In the genomic region with DNA sequence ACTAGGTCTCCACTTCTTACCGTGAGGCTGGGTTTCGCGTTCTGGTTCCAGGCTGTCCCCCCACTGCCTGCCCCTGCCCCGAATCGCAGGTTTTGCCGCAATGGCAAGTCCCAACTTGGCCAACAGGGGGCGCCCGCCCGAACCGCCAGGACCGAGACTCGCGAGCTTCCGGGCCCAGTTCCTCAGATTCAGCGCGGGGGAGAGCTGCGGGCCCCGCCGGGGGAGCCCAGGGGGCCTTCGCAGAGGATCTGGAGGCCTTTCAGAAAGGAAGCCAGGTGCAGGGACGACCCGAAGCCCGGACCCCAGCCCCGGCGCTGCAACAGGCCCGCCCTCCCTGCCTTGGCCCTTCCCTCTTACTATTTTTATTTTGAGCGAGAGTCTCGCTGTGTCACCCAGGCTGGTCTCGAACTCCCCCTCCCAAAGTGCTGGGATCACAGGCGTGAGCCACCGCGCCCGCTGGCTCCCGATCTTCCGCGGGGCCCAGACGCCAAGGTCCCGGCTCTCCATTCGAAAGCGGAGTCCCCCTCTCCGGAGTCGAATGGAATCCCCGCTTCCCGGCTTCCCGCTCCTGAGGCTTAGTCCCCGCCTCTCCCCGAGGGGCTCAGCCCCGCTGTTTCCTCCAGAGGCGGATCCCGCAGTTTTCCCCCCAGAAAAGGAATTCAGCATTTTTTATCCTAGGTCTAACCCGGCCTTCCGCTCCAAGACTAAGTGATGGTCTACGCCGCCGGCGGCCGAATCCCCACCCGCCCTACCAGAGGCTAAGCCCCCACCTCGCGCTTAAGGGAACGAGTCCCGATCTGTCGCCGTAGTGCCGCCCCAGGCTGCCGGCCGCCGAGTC, we compare ENCODE assay signal across 8 cellular contexts. TPM values are rescaled to one million over a fixed set of nuclear protein-coding genes. Genes with fewer than 3 reads are reported as not detected.
DNase-seq lines count a peak whose midpoint lies in the region; ATAC-seq, FAIRE-seq and TF ChIP-seq lines count a peak whose summit lies in the region.

No MANE protein-coding gene starts in this region.

- H3K9me2 ChIP-seq in HCT116 (ENCODE audit: insufficient read depth) = no peaks in the 10 kb centered on the region

- DNase-seq in HCT116 (ENCODE audit: low read depth, low spot score) (peak; percentile 52), NCI-H146 (lab: John Stamatoyannopoulos, UW) (peak; percentile 82), T-helper 9 cell (peak; percentile 93), astrocyte (ENCODE audit: low read depth) (peak; percentile 36), hippocampal formation (lab: John Stamatoyannopoulos, UW) (peak; percentile 64 to 79), retinal pigment epithelial cell (ENCODE audit: low read depth) (no peak)

- peak overlapping the region; percentile 89 for H3K4me3 Mint-ChIP-seq in astrocyte (ENCODE audit: unreplicated experiment)

- H3K27ac Mint-ChIP-seq in astrocyte (ENCODE audit: unreplicated experiment) = peak overlapping the region; percentile 87

- RAD21 ChIA-PET in HCT116 (lab: Charles Lee; ENCODE audit: low non-redundant PET in 1 of 2, low total read pairs in 2 of 2, uncharacterized antibody in 2 of 2, unreplicated experiment in 2 of 2) = no interaction called here

- H3K27ac ChIP-seq in HCT116 (ENCODE audit: low read depth, low read length) (peak overlapping the region; percentile 52), astrocyte (ENCODE audit: low read depth, low read length) (peak overlapping the region; percentile 73)

- no peaks in the 10 kb centered on the region for H3K9me3 Mint-ChIP-seq in astrocyte (ENCODE audit: unreplicated experiment)

- H3K79me2 ChIP-seq in HCT116 (ENCODE audit: insufficient read depth, low read length) (no peaks in the 10 kb centered on the region), astrocyte (ENCODE audit: insufficient read depth, low read length) (no peaks in the 10 kb centered on the region)

- CTCF ChIA-PET in HCT116 (lab: Charles Lee) = interaction anchor here (0.6 to 3.7 kb wide), 10 partner anchors 7 to 122 kb away, joined by 3 to 28 read pairs (median 5); a partner anchor contains a TSS

- H3K27me3 ChIP-seq in HCT116 (ENCODE audit: insufficient read depth, low read length) (no peaks in the 10 kb centered on the region), astrocyte (ENCODE audit: insufficient read depth, low read length) (peaks cover 3% of the 10 kb centered on the region)

- BruUV-seq in HCT116 (replicated peaks; lab: Mats Ljungman, UMichigan) = TSS peak; percentile 69

- H3K9ac ChIP-seq in ES-I3 (ENCODE audit: low read depth, low read length) = peak overlapping the region; percentile 86
- H3K9ac ChIP-seq in HCT116 (ENCODE audit: low read length) = peak overlapping the region; percentile 79
- H3K9ac ChIP-seq in astrocyte (ENCODE audit: low read length) = peak overlapping the region; percentile 93

- intact Hi-C loops in HCT116 (cut with micrococcal nuclease) = loop anchor here (5.0 kb wide), 1 partner anchor 123 kb away; no protein-coding TSS in a partner anchor

- no peak for FAIRE-seq in astrocyte (lab: Jason Lieb, UNC)

- no peaks in the 10 kb centered on the region for H3K36me3 ChIP-seq in ES-I3 (ENCODE audit: insufficient read depth, low read length)
- H3K36me3 ChIP-seq in HCT116 (ENCODE audit: control insufficient read depth in 1 of 2, insufficient read depth in 2 of 2, low read length in 2 of 2) = no peaks in the 10 kb centered on the region
- H3K36me3 ChIP-seq in astrocyte (ENCODE audit: insufficient read depth, low read length) = no peaks in the 10 kb centered on the region

- H3K4me1 ChIP-seq in ES-I3 (ENCODE audit: insufficient read depth, low read length) (no peaks in the 10 kb centered on the region), HCT116 (ENCODE audit: control insufficient read depth in 1 of 2, insufficient read depth in 2 of 2, low read length in 2 of 2) (peaks cover 3 to 23% of the 10 kb centered on the region in 2 experiments), astrocyte (ENCODE audit: insufficient read depth, low read length) (peaks cover 7% of the 10 kb centered on the region)

- peak; percentile 47; the same call in 1 of the 2 replicates for TF ChIP-seq RAD21 in HCT116 (IDR thresholded peaks at IDR 0.05; ENCODE audit: low read depth)

- TF ChIP-seq CTCF in HCT116 (IDR thresholded peaks at IDR 0.05 in 2 of 3, conservative IDR thresholded peaks at IDR 0.05 in 1 of 3; ENCODE audit: borderline replicate concordance in 1 of 3, insufficient read depth in 1 of 3, low read depth in 2 of 3, low read length in 2 of 3) (peak; percentile 60 to 98 (median 93)), astrocyte (IDR thresholded peaks at IDR 0.05; ENCODE audit: insufficient read depth, low read depth, low read length) (peak; percentile 75), retinal pigment epithelial cell (conservative IDR thresholded peaks at IDR 0.05; ENCODE audit: low read depth, low read length) (peak; percentile 90)

- no peaks in the 10 kb centered on the region for H3K36me3 Mint-ChIP-seq in astrocyte (ENCODE audit: low read depth, unreplicated experiment)

- peak; percentile 57 for TF ChIP-seq POLR2A in HCT116 (IDR thresholded peaks at IDR 0.05; ENCODE audit: borderline replicate concordance, extremely low read depth, insufficient read depth, insufficient read length)

- peaks cover 41% of the 10 kb centered on the region for H3K27me3 Mint-ChIP-seq in astrocyte (ENCODE audit: low read depth, unreplicated experiment)

- peak overlapping the region; percentile 94 for H3K4me2 ChIP-seq in HCT116 (ENCODE audit: low read length)
- H3K4me2 ChIP-seq in astrocyte (ENCODE audit: low read length) = peak overlapping the region; percentile 96

- H2AFZ ChIP-seq in HCT116 (ENCODE audit: low read depth, low read length, poor library complexity, severe bottlenecking) (peak overlapping the region; percentile 55), astrocyte (ENCODE audit: low read depth, low read length) (peak overlapping the region; percentile 89)

- H4K20me1 ChIP-seq in HCT116 (ENCODE audit: insufficient read depth) (no peaks in the 10 kb centered on the region), astrocyte (ENCODE audit: insufficient read depth, low read length) (no peaks in the 10 kb centered on the region)

- ATAC-seq in HCT116 (peak; percentile 77), HG03159 (IDR thresholded peaks at IDR 0.05; ENCODE audit: unreplicated experiment) (no peak)

- H3K4me1 Mint-ChIP-seq in astrocyte (ENCODE audit: low read depth, unreplicated experiment) = no peaks in the 10 kb centered on the region

- no peaks in the 10 kb centered on the region for H3K9me3 ChIP-seq in ES-I3 (ENCODE audit: control insufficient read depth, insufficient read depth, low read length)
- H3K9me3 ChIP-seq in HCT116 (ENCODE audit: control insufficient read depth in 1 of 2, insufficient read depth in 1 of 2, low read depth in 1 of 2, low read length in 2 of 2) = no peaks in the 10 kb centered on the region
- no peaks in the 10 kb centered on the region for H3K9me3 ChIP-seq in astrocyte (ENCODE audit: insufficient read depth, low read depth, low read length)

- POLR2A ChIA-PET in HCT116 (lab: Charles Lee) = interaction anchor here (0.7 to 1.0 kb wide), 3 partner anchors 10 to 46 kb away, joined by 3 to 7 read pairs (median 3); no protein-coding TSS in a partner anchor

- H3K4me3 ChIP-seq in HCT116 (replicated peaks in 1 of 2; ENCODE audit: low read depth in 1 of 2, low read length in 2 of 2) (peak overlapping the region; percentile 60 to 70), astrocyte (ENCODE audit: insufficient read depth, low read depth, low read length) (peak overlapping the region; percentile 75), retinal pigment epithelial cell (ENCODE audit: low read length) (peak overlapping the region; percentile 83)

TF ChIP-seq in HCT116, 20 proteins besides CTCF, POLR2A, EP300 and RAD21 (continues in another document):
- TF ChIP-seq, protein P1, sequence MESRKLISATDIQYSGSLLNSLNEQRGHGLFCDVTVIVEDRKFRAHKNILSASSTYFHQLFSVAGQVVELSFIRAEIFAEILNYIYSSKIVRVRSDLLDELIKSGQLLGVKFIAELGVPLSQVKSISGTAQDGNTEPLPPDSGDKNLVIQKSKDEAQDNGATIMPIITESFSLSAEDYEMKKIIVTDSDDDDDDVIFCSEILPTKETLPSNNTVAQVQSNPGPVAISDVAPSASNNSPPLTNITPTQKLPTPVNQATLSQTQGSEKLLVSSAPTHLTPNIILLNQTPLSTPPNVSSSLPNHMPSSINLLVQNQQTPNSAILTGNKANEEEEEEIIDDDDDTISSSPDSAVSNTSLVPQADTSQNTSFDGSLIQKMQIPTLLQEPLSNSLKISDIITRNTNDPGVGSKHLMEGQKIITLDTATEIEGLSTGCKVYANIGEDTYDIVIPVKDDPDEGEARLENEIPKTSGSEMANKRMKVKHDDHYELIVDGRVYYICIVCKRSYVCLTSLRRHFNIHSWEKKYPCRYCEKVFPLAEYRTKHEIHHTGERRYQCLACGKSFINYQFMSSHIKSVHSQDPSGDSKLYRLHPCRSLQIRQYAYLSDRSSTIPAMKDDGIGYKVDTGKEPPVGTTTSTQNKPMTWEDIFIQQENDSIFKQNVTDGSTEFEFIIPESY (IDR thresholded peaks at IDR 0.05; ENCODE audit: extremely low read depth, insufficient replicate concordance, low read length) = no peak
- TF ChIP-seq SP1 (IDR thresholded peaks at IDR 0.05; ENCODE audit: low read depth) = no peak
- TF ChIP-seq, protein P2, sequence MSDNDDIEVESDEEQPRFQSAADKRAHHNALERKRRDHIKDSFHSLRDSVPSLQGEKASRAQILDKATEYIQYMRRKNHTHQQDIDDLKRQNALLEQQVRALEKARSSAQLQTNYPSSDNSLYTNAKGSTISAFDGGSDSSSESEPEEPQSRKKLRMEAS (IDR thresholded peaks at IDR 0.05) = no peak
- TF ChIP-seq CBX3 (IDR thresholded peaks at IDR 0.05; ENCODE audit: low read depth) = peak; percentile 34; the same call in 1 of the 2 replicates
- TF ChIP-seq ZFX (IDR thresholded peaks at IDR 0.05) = peak; percentile 55
- TF ChIP-seq, protein P3, sequence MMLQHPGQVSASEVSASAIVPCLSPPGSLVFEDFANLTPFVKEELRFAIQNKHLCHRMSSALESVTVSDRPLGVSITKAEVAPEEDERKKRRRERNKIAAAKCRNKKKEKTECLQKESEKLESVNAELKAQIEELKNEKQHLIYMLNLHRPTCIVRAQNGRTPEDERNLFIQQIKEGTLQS (IDR thresholded peaks at IDR 0.05) = no peak
- TF ChIP-seq SRF (IDR thresholded peaks at IDR 0.05; ENCODE audit: low read depth) = no peak
- TF ChIP-seq EZH2phosphoT487 (IDR thresholded peaks at IDR 0.05; ENCODE audit: borderline replicate concordance) = no peak
- TF ChIP-seq CEBPB (IDR thresholded peaks at IDR 0.05; ENCODE audit: low read depth) = no peak
- no peak for TF ChIP-seq EZH2 (IDR thresholded peaks at IDR 0.05)
- peak; percentile 7 for TF ChIP-seq TCF7L2 (IDR thresholded peaks at IDR 0.05; ENCODE audit: borderline replicate concordance, extremely low read depth, insufficient read depth, insufficient read length)

RNA-seq across cellular contexts. Expression of a gene that starts 11.7 kb away (rescaled TPM):
- total RNA-seq in HCT116 (2021; ENCODE audit: unreplicated experiment) (not detected), astrocyte (not detected in 2 replicates)
- 0.05 TPM in 1 of 2 replicates, not detected in the other for polyA plus RNA-seq in HCT116 (2012)

RNA-seq across cellular contexts. Expression of a gene that starts 15.9 kb away (rescaled TPM):
- total RNA-seq in HCT116 (2021; ENCODE audit: unreplicated experiment) (12.0 TPM), astrocyte (7.8 and 9.6 TPM in 2 replicates)
- polyA plus RNA-seq in HCT116 (2012) = 6.1 and 6.5 TPM in 2 replicates

RNA-seq across cellular contexts. Expression of a gene that starts 54.1 kb away (rescaled TPM):
- total RNA-seq in HCT116 (2021; ENCODE audit: unreplicated experiment) (469 TPM), astrocyte (193 and 207 TPM in 2 replicates)
- 262 and 332 TPM in 2 replicates for polyA plus RNA-seq in HCT116 (2012)
